ENCODE assay signal across 8 cellular contexts in the genomic region with DNA sequence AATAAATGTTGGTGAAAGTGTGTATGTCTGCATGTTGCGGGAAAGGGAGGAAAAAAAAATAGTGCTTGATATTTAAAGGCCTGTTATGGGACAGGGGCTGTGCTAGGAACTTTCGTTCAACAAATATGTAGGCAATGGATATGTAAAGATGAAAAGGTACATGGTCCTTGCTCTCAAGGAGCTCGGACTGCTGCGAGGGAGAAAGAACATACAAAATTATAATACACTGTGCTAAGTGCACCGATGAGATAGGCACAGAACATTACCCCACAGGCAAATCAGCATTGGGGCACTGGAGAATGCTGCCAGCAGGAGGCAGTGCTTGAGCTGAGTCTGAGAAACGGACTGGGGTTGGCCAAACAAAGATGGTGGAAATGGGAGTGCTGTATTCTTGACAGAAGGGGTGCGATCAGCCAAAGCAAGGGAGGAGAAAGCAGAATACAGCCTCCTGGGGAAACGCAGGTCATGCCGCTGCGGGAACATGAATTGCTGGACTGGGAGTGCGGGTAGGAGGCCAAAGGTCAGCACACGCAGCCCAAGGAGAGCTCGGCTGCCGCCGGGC. TPM values are rescaled to one million over a fixed set of nuclear protein-coding genes. Genes with fewer than 3 reads are reported as not detected.
A peak's percentile ranks its signal among the peaks of the same experiment; 100 is the strongest.
DNase-seq lines count a peak whose midpoint lies in the region; ATAC-seq and TF ChIP-seq lines count a peak whose summit lies in the region.

No MANE protein-coding gene starts in this region.

- H3K4me1 ChIP-seq in foreskin keratinocyte, result peaks cover 8% of the 10 kb centered on the region
- H3K4me1 ChIP-seq in neural progenitor cell, result peaks cover 14% of the 10 kb centered on the region
- H3K4me1 ChIP-seq in stomach smooth muscle (ENCODE audit: control insufficient read depth, insufficient read depth, low read length), result peaks cover 18% of the 10 kb centered on the region

- H3K9me3 ChIP-seq in neural progenitor cell (ENCODE audit: low read depth) (no peaks in the 10 kb centered on the region), stomach smooth muscle (ENCODE audit: control insufficient read depth in 2 of 2, low read length in 2 of 2) (no peaks in the 10 kb centered on the region)

- H2AFZ ChIP-seq in neural progenitor cell (replicated peaks), result peak overlapping the region; percentile 82

- TF ChIP-seq CTCF in foreskin keratinocyte (conservative IDR thresholded peaks at IDR 0.05) (peak; percentile 87), neural progenitor cell (IDR thresholded peaks at IDR 0.05) (peak; percentile 81)

- peak overlapping the region; percentile 100 for H3K4me3 Mint-ChIP-seq in neural progenitor cell

- H3K9ac ChIP-seq in neural progenitor cell (peak overlapping the region; percentile 59), stomach smooth muscle (ENCODE audit: low read length in 2 of 2) (peak overlapping the region; percentile 84 to 90)

- peaks cover 30% of the 10 kb centered on the region for H3K79me2 ChIP-seq in neural progenitor cell (ENCODE audit: low read depth)

- ATAC-seq in GM21526 (IDR thresholded peaks at IDR 0.05; ENCODE audit: low FRiP score, unreplicated experiment) (peak; percentile 61), foreskin keratinocyte (peak; percentile 72)

- H3K27me3 ChIP-seq in foreskin keratinocyte (no peaks in the 10 kb centered on the region), neural progenitor cell (no peaks in the 10 kb centered on the region), stomach smooth muscle (ENCODE audit: control insufficient read depth in 1 of 2, insufficient read depth in 2 of 2, low read length in 2 of 2) (no peaks in the 10 kb centered on the region)

- DNase-seq in DMS114 treated with DMSO at 0.1 percent for 48 hours (lab: John Stamatoyannopoulos, UW; ENCODE audit: unreplicated experiment) (peak; percentile 73), HuH-7 (ENCODE audit: low spot score) (peak; percentile 88), RPMI7951 (ENCODE audit: low read depth) (peak; percentile 77), foreskin keratinocyte (peak; percentile 45 to 66), neural progenitor cell (ENCODE audit: low spot score) (peak; percentile 77)
- DNase-seq in activated T-helper 9 cell treated with anti-CD3 and anti-CD28 coated beads, Interleukin-2, amount 50 U/mL, for 16 hours (ENCODE audit: low read depth), result peak; percentile 59

- H3K4me2 ChIP-seq in neural progenitor cell, result peak overlapping the region; percentile 88

- no peaks in the 10 kb centered on the region for H3F3A ChIP-seq in neural progenitor cell (ENCODE audit: low read depth)

- H3K27me3 Mint-ChIP-seq in neural progenitor cell (ENCODE audit: insufficient read depth, low read depth), result no peaks in the 10 kb centered on the region

- H3K36me3 Mint-ChIP-seq in neural progenitor cell, result peaks cover 15% of the 10 kb centered on the region

- H4K20me1 ChIP-seq in neural progenitor cell (ENCODE audit: low read depth), result peaks cover 7% of the 10 kb centered on the region

- H3K36me3 ChIP-seq in neural progenitor cell (peaks cover 5% of the 10 kb centered on the region), stomach smooth muscle (ENCODE audit: control insufficient read depth in 2 of 2, insufficient read depth in 2 of 2, low read length in 2 of 2) (peaks cover 17 to 21% of the 10 kb centered on the region in 2 donors)

- H3K27ac ChIP-seq in foreskin keratinocyte, result peak overlapping the region; percentile 45
- no peak overlapping the region for H3K27ac ChIP-seq in neural progenitor cell
- peak overlapping the region; percentile 71 for H3K27ac ChIP-seq in stomach smooth muscle (ENCODE audit: low read length)

- peaks cover 28% of the 10 kb centered on the region for H3K4me1 Mint-ChIP-seq in neural progenitor cell

- no peaks in the 10 kb centered on the region for H3K9me3 Mint-ChIP-seq in neural progenitor cell

- H3K4me3 ChIP-seq in neural progenitor cell (peak overlapping the region; percentile 82), stomach smooth muscle (ENCODE audit: low read length in 2 of 2) (peak overlapping the region; percentile 98 to 99)

- peak overlapping the region; percentile 95 for H3K27ac Mint-ChIP-seq in neural progenitor cell

RNA-seq across cellular contexts. Expression of gene C15orf40, which starts 0.6 kb away (rescaled TPM):
- 20.2 and 32.9 TPM in 2 replicates for total RNA-seq in RPMI7951 (2014; rRNA removed; shearing (Covaris generic))
- total RNA-seq in foreskin keratinocyte (18.6 and 19.8 TPM in 2 replicates), neural progenitor cell (ENCODE audit: low replicate concordance) (8.1 and 12.2 TPM in 2 replicates)
- polyA plus RNA-seq in foreskin keratinocyte, result 27.9 and 33.4 TPM in 2 replicates

RNA-seq across cellular contexts. Expression of gene RAMAC, which starts 24.8 kb away (rescaled TPM):
- total RNA-seq in RPMI7951 (2014; rRNA removed; shearing (Covaris generic)), result 64.4 and 66.1 TPM in 2 replicates
- 29.6 and 31.6 TPM in 2 replicates for total RNA-seq in foreskin keratinocyte
- 25.9 and 26.7 TPM in 2 replicates for polyA plus RNA-seq in foreskin keratinocyte
- 37.2 and 50.6 TPM in 2 replicates for total RNA-seq in neural progenitor cell (ENCODE audit: low replicate concordance)

RNA-seq across cellular contexts. Expression of gene BTBD1, which starts 56.3 kb away (rescaled TPM):
- total RNA-seq in RPMI7951 (2014; rRNA removed; shearing (Covaris generic)), result 92.4 and 95.2 TPM in 2 replicates
- total RNA-seq in foreskin keratinocyte (47.9 and 48.4 TPM in 2 replicates), neural progenitor cell (ENCODE audit: low replicate concordance) (43.7 and 48.5 TPM in 2 replicates)
- 18.3 and 20.9 TPM in 2 replicates for polyA plus RNA-seq in foreskin keratinocyte

RNA-seq across cellular contexts. Expression of gene HOMER2, which starts 58.3 kb away (rescaled TPM):
- total RNA-seq in RPMI7951 (2014; rRNA removed; shearing (Covaris generic)), result 20.4 and 26.9 TPM in 2 replicates
- total RNA-seq in foreskin keratinocyte (12.8 and 14.8 TPM in 2 replicates), neural progenitor cell (ENCODE audit: low replicate concordance) (25.4 and 259 TPM in 2 replicates)
- polyA plus RNA-seq in foreskin keratinocyte, result 7.2 and 9.1 TPM in 2 replicates
